Comparison of ENCODE assay signal across 6 cellular contexts in the genomic region with DNA sequence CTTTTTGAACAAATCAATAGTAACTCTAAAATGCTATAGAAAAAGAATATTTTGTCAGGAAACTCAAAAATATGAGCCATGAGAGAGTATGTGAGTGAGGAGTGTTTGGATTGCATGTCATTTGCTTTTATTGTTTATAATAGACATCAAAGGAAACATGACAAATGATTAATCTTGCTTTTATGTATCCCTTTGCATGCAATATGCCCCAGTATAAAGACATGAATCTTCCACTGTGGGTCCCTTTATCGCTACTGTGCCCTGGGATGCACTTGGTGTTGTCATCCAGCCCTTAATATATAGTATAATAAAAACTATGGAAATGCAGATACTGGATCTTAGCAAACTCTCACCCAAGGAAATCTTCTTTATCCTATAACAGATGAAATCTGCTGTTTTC.
"Had no signal": no experiment of that assay in that cellular context is flagged by ENCODE, and none has a peak within 500 bp of the region (broad histone marks: within the 10 kb centered on the region; RNA-seq: fewer than 3 reads in every experiment).

No MANE protein-coding gene starts in this region.

- H3K4me3 Mint-ChIP-seq: GM23338, H9, HFFc6 had no signal

- H3K4me3 ChIP-seq: GM23338, K562 had no signal

- DNase-seq: H9, HCEC 1CT, HFFc6, IMR-90 had no signal

- H3K27ac Mint-ChIP-seq: GM23338, H9, HFFc6 had no signal

- H2AFZ ChIP-seq: GM23338 had no signal

- H3K9me3 Mint-ChIP-seq: GM23338, H9, HFFc6 had no signal

- H3K4me2 ChIP-seq: GM23338 had no signal
